In genomic region chr12:131684015-131684725, GRCh38 we compare ENCODE assay signal across 22 cellular contexts. TPM values are rescaled to one million over a fixed set of nuclear protein-coding genes. Genes with fewer than 3 reads are reported as not detected.
A peak's percentile ranks its signal among the peaks of the same experiment; 100 is the strongest.
DNase-seq lines count a peak whose midpoint lies in the region; ATAC-seq and TF ChIP-seq lines count a peak whose summit lies in the region.
"Had no signal": no experiment of that assay in that cellular context is flagged by ENCODE, and none has a peak within 500 bp of the region (broad histone marks: within the 10 kb centered on the region; RNA-seq: fewer than 3 reads in every experiment).

No MANE protein-coding gene starts in this region.

- no peaks in the 10 kb centered on the region for H3K4me1 ChIP-seq in Panc1 (ENCODE audit: control insufficient read depth, insufficient read depth, low read length)
- peaks cover 18 to 19% of the 10 kb centered on the region in 2 experiments for H3K4me1 ChIP-seq in neutrophil (ENCODE audit: control insufficient read depth in 1 of 2, insufficient read depth in 1 of 2, low read depth in 1 of 2, low read length in 1 of 2)
- H3K4me1 ChIP-seq: sigmoid colon, upper lobe of right lung had no signal

- intact Hi-C loops in Panc1 (cut with micrococcal nuclease; ENCODE audit: unreplicated experiment): no loop called here

- in situ Hi-C loops in Panc1 (cut with HindIII; ENCODE audit: low pct_unique_long_range_greater_than_20kb, low sequenced_read_pairs): no loop called here
- in situ Hi-C loops in KBM-7 (cut with MboI; ENCODE audit: low pct_unique_long_range_greater_than_20kb, low sequenced_read_pairs): no loop called here

- no TSS peak for BruUV-seq in Panc1 (replicated peaks; lab: Mats Ljungman, UMichigan)

- peak; percentile 33 to 35 for DNase-seq in NCI-H524 (lab: John Stamatoyannopoulos, UW)
- DNase-seq in NCI-H524 treated with DMSO at 0.1 percent for 48 hours (lab: John Stamatoyannopoulos, UW): no peak
- DNase-seq in NAMALWA (ENCODE audit: low spot score): peak; percentile 28
- no peak for DNase-seq in Panc1 (ENCODE audit: low read depth, low spot score)
- no peak for DNase-seq in KBM-7
- DNase-seq in GM10248 (ENCODE audit: extremely low spot score): no peak
- DNase-seq: activated naive CD4-positive, alpha-beta T cell treated with anti-CD3 and anti-CD28 coated beads, Interleukin-2, amount 50 U/mL, for 16 hours; activated T-cell treated with anti-CD3 and anti-CD28 coated beads, Interleukin-2, amount 50 U/mL, for 48 hours; COR-L47; cortex of kidney; natural killer cell; NCI-H1694 treated with DMSO at 0.1 percent for 48 hours; NCI-H446; sigmoid colon; stimulated activated CD8-positive, alpha-beta memory T cell treated with anti-CD3 and anti-CD28 coated beads, Interleukin-4, amount 100 ng/mL, for 48 hours; upper lobe of right lung had no signal

- ATAC-seq in Panc1 (0 out of 2 replicates have a peak, but pooled peaks have one; percentile 13), GM18868 (IDR thresholded peaks at IDR 0.05; ENCODE audit: unreplicated experiment) (no peak)
- ATAC-seq: activated CD4-positive, CD25-positive, alpha-beta regulatory T cell treated with anti-CD3 and anti-CD28 coated beads, Interleukin-2, amount 50 U/mL, for 24 hours; natural killer cell; Right ventricle myocardium inferior; upper lobe of right lung had no signal

- H3K9me3 ChIP-seq in Panc1 (ENCODE audit: control insufficient read depth, insufficient read depth, low read depth, low read length) (no peaks in the 10 kb centered on the region), neutrophil (no peaks in the 10 kb centered on the region)
- H3K9me3 ChIP-seq: sigmoid colon, upper lobe of right lung had no signal

- H3K4me3 ChIP-seq in Panc1 (ENCODE audit: low read depth in 2 of 2, low read length in 2 of 2) (no peak overlapping the region), neutrophil (ENCODE audit: low read depth in 1 of 2, low read length in 1 of 2) (no peak overlapping the region)
- H3K4me3 ChIP-seq: cardiac muscle cell, sigmoid colon, upper lobe of right lung had no signal

- H3K27me3 ChIP-seq in Panc1 (ENCODE audit: control insufficient read depth, insufficient read depth, low read length) (no peaks in the 10 kb centered on the region), neutrophil (no peaks in the 10 kb centered on the region)
- H3K27me3 ChIP-seq: cardiac muscle cell, upper lobe of right lung had no signal

- H3K36me3 ChIP-seq in Panc1 (ENCODE audit: control insufficient read depth, insufficient read depth, low read length): no peaks in the 10 kb centered on the region
- no peaks in the 10 kb centered on the region for H3K36me3 ChIP-seq in neutrophil
- H3K36me3 ChIP-seq: cardiac muscle cell, sigmoid colon, upper lobe of right lung had no signal

- POLR2A ChIA-PET in Panc1 (lab: Charles Lee): interaction anchor here (0.5 kb wide), 1 partner anchor 443 kb away, joined by 3 read pairs; no protein-coding TSS in a partner anchor
- POLR2A ChIA-PET in GM10248 (lab: Yijun Ruan, JAX): no interaction called here

- H3K27ac ChIP-seq in Panc1 (ENCODE audit: low read length) (no peak overlapping the region), neutrophil (peak overlapping the region; percentile 9)
- H3K27ac ChIP-seq: cardiac muscle cell, HL-60, sigmoid colon, upper lobe of right lung had no signal

- no peak for TF ChIP-seq CTCF in Panc1 (IDR thresholded peaks at IDR 0.05)
- no peak for TF ChIP-seq CTCF in neutrophil (IDR thresholded peaks at IDR 0.05)
- TF ChIP-seq CTCF in GM10248 (IDR thresholded peaks at IDR 0.05; ENCODE audit: control extremely low read depth, extremely low read depth, low read depth, missing control alignments): no peak

- CTCF ChIA-PET in Panc1 (lab: Charles Lee): no interaction called here
- CTCF ChIA-PET in GM10248 (lab: Yijun Ruan, JAX): interaction anchor here (1.4 kb wide), 1 partner anchor 8 kb away, joined by 5 read pairs; no protein-coding TSS in a partner anchor

RNA-seq across cellular contexts. Expression of gene SFSWAP, which starts 26.7 kb away (rescaled TPM):
- 41.6 TPM for total RNA-seq in Panc1 (2021; ENCODE audit: unreplicated experiment)
- polyA plus RNA-seq in Panc1 (2012; ENCODE audit: insufficient read length): 27.1 TPM

Comparison
In these comparisons a context has a peak if more than half of its experiments do, and no peak if none do; other contexts are left out.
1. DNase-seq: peak in NCI-H524 (2 of 2) and NAMALWA (single experiment); none in NCI-H524 treated with DMSO at 0.1 percent for 48 hours (single experiment), Panc1 (single experiment), KBM-7 (single experiment) and GM10248 (single experiment).